9 cellular contexts compared by ENCODE assay signal in the genomic region with DNA sequence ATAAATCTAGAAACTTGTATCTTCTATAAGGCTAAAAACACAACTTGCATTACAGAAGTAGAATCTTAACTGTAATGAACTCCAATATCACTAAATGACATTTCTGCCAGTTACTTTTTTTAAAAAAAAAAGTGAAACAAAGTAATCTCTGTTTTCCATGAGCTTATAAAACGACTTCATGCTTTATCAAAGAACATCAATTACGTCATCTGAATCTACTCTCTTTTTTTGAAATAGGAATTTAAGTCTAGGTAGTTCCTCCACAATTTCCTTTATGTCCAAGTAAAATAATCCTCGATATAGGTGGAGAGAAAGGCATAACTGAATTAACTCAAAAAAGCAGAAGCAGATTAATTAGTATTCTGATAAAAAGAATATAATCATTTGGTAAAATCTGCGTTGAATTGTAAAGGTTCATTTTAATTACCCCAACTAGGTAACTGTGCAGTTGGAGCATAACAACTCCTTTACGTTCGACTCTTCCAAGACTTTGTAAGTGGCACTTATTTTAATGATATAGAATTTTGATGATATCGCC. TPM values are rescaled to one million over a fixed set of nuclear protein-coding genes. Genes with fewer than 3 reads are reported as not detected.
A peak's percentile ranks its signal among the peaks of the same experiment; 100 is the strongest.
DNase-seq lines count a peak whose midpoint lies in the region; ATAC-seq and TF ChIP-seq lines count a peak whose summit lies in the region.
"Had no signal": no experiment of that assay in that cellular context is flagged by ENCODE, and none has a peak within 500 bp of the region (broad histone marks: within the 10 kb centered on the region; RNA-seq: fewer than 3 reads in every experiment).

No MANE protein-coding gene starts in this region.

- H3K27ac ChIP-seq in breast epithelium (peak overlapping the region; percentile 97 to 98), mesenchymal stem cell (ENCODE audit: low read length, poor library complexity, severe bottlenecking) (no peak overlapping the region), upper lobe of right lung (peak overlapping the region; percentile 92)
- H3K27ac ChIP-seq: HL-60 had no signal

- no peak for ATAC-seq in activated naive CD4-positive, alpha-beta T cell treated with anti-CD3 and anti-CD28 coated beads, Interleukin-2, amount 50 U/mL, for 72 hours
- ATAC-seq in upper lobe of right lung (no peak), HG03439 (IDR thresholded peaks at IDR 0.05; ENCODE audit: unreplicated experiment) (no peak), HG02970 (IDR thresholded peaks at IDR 0.05; ENCODE audit: low FRiP score, unreplicated experiment) (no peak)

- H3K36me3 ChIP-seq in breast epithelium (no peaks in the 10 kb centered on the region), mesenchymal stem cell (ENCODE audit: control insufficient read depth in 1 of 2, insufficient read depth in 2 of 2, low read depth in 1 of 2, low read length in 2 of 2) (peaks cover 0 to 19% of the 10 kb centered on the region in 2 experiments), upper lobe of right lung (no peaks in the 10 kb centered on the region)

- TF ChIP-seq CTCF in breast epithelium (IDR thresholded peaks at IDR 0.05) (no peak), upper lobe of right lung (IDR thresholded peaks at IDR 0.05) (no peak)

- peaks cover 4% of the 10 kb centered on the region for H3K79me1 ChIP-seq in mesenchymal stem cell (replicated peaks; ENCODE audit: low read length, poor library complexity, severe bottlenecking)

- H3K9me3 ChIP-seq in breast epithelium: no peaks in the 10 kb centered on the region
- no peaks in the 10 kb centered on the region for H3K9me3 ChIP-seq in mesenchymal stem cell (ENCODE audit: control insufficient read depth, low read length)
- no peaks in the 10 kb centered on the region for H3K9me3 ChIP-seq in upper lobe of right lung

- peak overlapping the region; percentile 93 for H3K9ac ChIP-seq in mesenchymal stem cell (ENCODE audit: low read length)

- peak overlapping the region; percentile 94 to 97 (median 96) for H3K4me3 ChIP-seq in breast epithelium
- peak overlapping the region in 1 of 2 experiments; percentile 94 for H3K4me3 ChIP-seq in mesenchymal stem cell (ENCODE audit: insufficient read depth in 1 of 2, low read depth in 1 of 2, low read length in 2 of 2)
- peak overlapping the region; percentile 68 for H3K4me3 ChIP-seq in upper lobe of right lung

- H3K27ac Mint-ChIP-seq in activated naive CD4-positive, alpha-beta T cell treated with anti-CD3 and anti-CD28 coated beads, Interleukin-2, amount 50 U/mL, for 24 hours: no peak overlapping the region
- H3K27ac Mint-ChIP-seq in activated naive CD4-positive, alpha-beta T cell treated with anti-CD3 and anti-CD28 coated beads, Interleukin-2, amount 50 U/mL, for 72 hours: no peak overlapping the region

- H3K4me1 Mint-ChIP-seq in activated naive CD4-positive, alpha-beta T cell treated with anti-CD3 and anti-CD28 coated beads, Interleukin-2, amount 50 U/mL, for 24 hours: peaks cover 14% of the 10 kb centered on the region

- no peak for DNase-seq in activated naive CD4-positive, alpha-beta T cell treated with anti-CD3 and anti-CD28 coated beads, Interleukin-2, amount 50 U/mL, for 72 hours (ENCODE audit: low spot score in 2 of 2)
- DNase-seq in breast epithelium (ENCODE audit: low spot score in 2 of 2) (no peak), mesenchymal stem cell (no peak), upper lobe of right lung (no peak), NCI-H1930 (lab: John Stamatoyannopoulos, UW) (no peak)

- H3K4me1 ChIP-seq in breast epithelium (peaks cover 0 to 7% of the 10 kb centered on the region in 2 donors), mesenchymal stem cell (ENCODE audit: control insufficient read depth, insufficient read depth, low read depth, low read length) (peaks cover 4% of the 10 kb centered on the region), upper lobe of right lung (peaks cover 17% of the 10 kb centered on the region)

- H4K8ac ChIP-seq in mesenchymal stem cell (ENCODE audit: low read length): no peak overlapping the region

- H3K4me2 ChIP-seq in mesenchymal stem cell (ENCODE audit: low read length, poor library complexity, severe bottlenecking): peak overlapping the region; percentile 93

- H3K27me3 Mint-ChIP-seq in activated naive CD4-positive, alpha-beta T cell treated with anti-CD3 and anti-CD28 coated beads, Interleukin-2, amount 50 U/mL, for 24 hours: peaks cover 41% of the 10 kb centered on the region

- H2AFZ ChIP-seq in mesenchymal stem cell (ENCODE audit: low read depth, low read length): no peak overlapping the region

- H2BK120ac ChIP-seq in mesenchymal stem cell (ENCODE audit: low read depth, low read length): no peak overlapping the region

- H2AK5ac ChIP-seq in mesenchymal stem cell (ENCODE audit: low read length, severe bottlenecking): no peak overlapping the region

- H3K4me3 Mint-ChIP-seq in activated naive CD4-positive, alpha-beta T cell treated with anti-CD3 and anti-CD28 coated beads, Interleukin-2, amount 50 U/mL, for 24 hours: peak overlapping the region; percentile 95

- no peak overlapping the region for H3K4ac ChIP-seq in mesenchymal stem cell (ENCODE audit: low read depth in 1 of 2, low read length in 2 of 2)

- no peak overlapping the region for H2BK5ac ChIP-seq in mesenchymal stem cell (ENCODE audit: low read depth, low read length, poor library complexity, severe bottlenecking)

- H3K14ac ChIP-seq in mesenchymal stem cell (ENCODE audit: low read length in 2 of 2): no peak overlapping the region

- H2BK12ac ChIP-seq in mesenchymal stem cell (ENCODE audit: low read length in 2 of 2): no peak overlapping the region

- no peak overlapping the region for H4K91ac ChIP-seq in mesenchymal stem cell (ENCODE audit: low read length)

- H3K9me3 Mint-ChIP-seq in activated naive CD4-positive, alpha-beta T cell treated with anti-CD3 and anti-CD28 coated beads, Interleukin-2, amount 50 U/mL, for 24 hours: no peaks in the 10 kb centered on the region
- H3K9me3 Mint-ChIP-seq in activated naive CD4-positive, alpha-beta T cell treated with anti-CD3 and anti-CD28 coated beads, Interleukin-2, amount 50 U/mL, for 72 hours: no peaks in the 10 kb centered on the region

- H3K27me3 ChIP-seq in breast epithelium (no peaks in the 10 kb centered on the region), mesenchymal stem cell (ENCODE audit: control insufficient read depth in 1 of 2, insufficient read depth in 1 of 2, low read length in 2 of 2) (no peaks in the 10 kb centered on the region), upper lobe of right lung (peaks cover 12% of the 10 kb centered on the region)

- H2BK15ac ChIP-seq in mesenchymal stem cell (ENCODE audit: low read depth, poor library complexity, severe bottlenecking): no peak overlapping the region

- no peak overlapping the region for H3K23ac ChIP-seq in mesenchymal stem cell (ENCODE audit: low read length in 2 of 2)

- H3K36me3 Mint-ChIP-seq in activated naive CD4-positive, alpha-beta T cell treated with anti-CD3 and anti-CD28 coated beads, Interleukin-2, amount 50 U/mL, for 24 hours: peaks cover 2% of the 10 kb centered on the region
- H3K36me3 Mint-ChIP-seq in activated naive CD4-positive, alpha-beta T cell treated with anti-CD3 and anti-CD28 coated beads, Interleukin-2, amount 50 U/mL, for 72 hours: peaks cover 0 to 6% of the 10 kb centered on the region in 2 donors

- intact Hi-C loops in breast epithelium (cut with DNase I; ENCODE audit: low total_unique reads) (no loop called here), upper lobe of right lung (cut with DNase I) (no loop called here)

- 10% methylated on average over 2 of the region's 7 CpGs for WGBS in mesenchymal stem cell

- TF ChIP-seq POLR2A in breast epithelium (IDR thresholded peaks at IDR 0.05): no peak

- no peak overlapping the region for H3K18ac ChIP-seq in mesenchymal stem cell (ENCODE audit: low read depth in 1 of 2, low read length in 2 of 2)

RNA-seq across cellular contexts. Expression of a gene that starts 1.4 kb away (rescaled TPM):
- total RNA-seq in activated naive CD4-positive, alpha-beta T cell treated with anti-CD3 and anti-CD28 coated beads, Interleukin-2, amount 50 U/mL, for 72 hours: 1 to 10 TPM; 2.8 to 7.7 TPM
- total RNA-seq in breast epithelium (100 to 1,000 TPM in 1 of 3 donors, 10 to 100 TPM in 2; 68.5 to 144 (median 71.7) TPM), upper lobe of right lung (39.9 TPM)
- polyA plus RNA-seq in mesenchymal stem cell (2013, experiment 1 of 2): 56.0 TPM
- polyA plus RNA-seq in mesenchymal stem cell (2013, experiment 2 of 2): 52.3 TPM
